ENCODE assay signal across 20 cellular contexts in genomic region chr10:128489324-128490247, GRCh38.
"Had no signal": no experiment of that assay in that cellular context is flagged by ENCODE, and none has a peak within 500 bp of the region (broad histone marks: within the 10 kb centered on the region; RNA-seq: fewer than 3 reads in every experiment).

No MANE protein-coding gene starts in this region.

- H3K36me3 ChIP-seq: esophagus squamous epithelium, gastroesophageal sphincter, ovary, right atrium auricular region, sigmoid colon, tibial nerve had no signal

- H3K4me2 ChIP-seq: hepatocyte had no signal

- H3K27ac ChIP-seq: esophagus squamous epithelium, gastroesophageal sphincter, hepatocyte, ovary, right atrium auricular region, sigmoid colon, skin epidermis, testis, tibial nerve had no signal

- H3K4me3 Mint-ChIP-seq: dendritic cell treated with granulocyte-macrophage colony-stimulating factor and Interleukin-4, amounts not matched to agents 40 ng/mL and 50 ng/mL, for 4 days; effector memory CD8-positive, alpha-beta T cell; naive B cell; nephron progenitor cell; stimulated activated naive B cell treated with anti-CD40 and anti-IgM and Interleukin-4, amounts not matched to agents 10 μg/mL and 1 μg/mL and 100 μg/mL, for 72 hours; stimulated activated naive CD8-positive, alpha-beta T cell treated with anti-CD3 and anti-CD28 coated beads, Interleukin-15, amount 100 ng/mL, for 72 hours had no signal

- H3K27me3 ChIP-seq: esophagus squamous epithelium, gastroesophageal sphincter, hepatocyte, ovary, right atrium auricular region, sigmoid colon, testis, tibial nerve had no signal

- H3K9me3 ChIP-seq: gastroesophageal sphincter, ovary, right atrium auricular region, testis had no signal

- H3K4me1 ChIP-seq: esophagus squamous epithelium, gastroesophageal sphincter, right atrium auricular region, sigmoid colon, testis, tibial nerve had no signal

- H3K4me1 Mint-ChIP-seq: naive B cell; stimulated activated naive B cell treated with anti-CD40 and anti-IgM and Interleukin-4, amounts not matched to agents 10 μg/mL and 1 μg/mL and 100 μg/mL, for 72 hours; stimulated activated naive CD8-positive, alpha-beta T cell treated with anti-CD3 and anti-CD28 coated beads, Interleukin-15, amount 100 ng/mL, for 72 hours had no signal

- H3K9me3 Mint-ChIP-seq: dendritic cell treated with granulocyte-macrophage colony-stimulating factor and Interleukin-4, amounts not matched to agents 40 ng/mL and 50 ng/mL, for 4 days; stimulated activated naive B cell treated with anti-CD40 and anti-IgM and Interleukin-4, amounts not matched to agents 10 μg/mL and 1 μg/mL and 100 μg/mL, for 72 hours; stimulated activated naive CD8-positive, alpha-beta T cell treated with anti-CD3 and anti-CD28 coated beads, Interleukin-15, amount 100 ng/mL, for 72 hours had no signal

- H3K36me3 Mint-ChIP-seq: naive B cell; stimulated activated naive B cell treated with anti-CD40 and anti-IgM and Interleukin-4, amounts not matched to agents 10 μg/mL and 1 μg/mL and 100 μg/mL, for 72 hours had no signal

- H3K4me3 ChIP-seq: esophagus squamous epithelium, gastroesophageal sphincter, hepatocyte, ovary, right atrium auricular region, sigmoid colon, skin epidermis, testis, tibial nerve had no signal

- DNase-seq: effector memory CD8-positive, alpha-beta T cell; esophagus squamous epithelium; foreskin fibroblast; left colon; mesendoderm; naive B cell; nephron progenitor cell; sigmoid colon; stimulated activated CD4-positive, alpha-beta T cell treated with anti-CD3 and anti-CD28 coated beads, Interleukin-2, amount 100 ng/mL, for 24 hours; stimulated activated CD4-positive, alpha-beta T cell treated with anti-CD3 and anti-CD28 coated beads, Interleukin-4, amount 100 ng/mL, for 4 hours; stimulated activated naive B cell treated with anti-CD40 and anti-IgM and Interleukin-4, amounts not matched to agents 10 μg/mL and 1 μg/mL and 100 μg/mL, for 72 hours; stimulated activated naive CD8-positive, alpha-beta T cell treated with anti-CD3 and anti-CD28 coated beads, Interleukin-15, amount 100 ng/mL, for 72 hours; testis had no signal

- H3K27ac Mint-ChIP-seq: dendritic cell treated with granulocyte-macrophage colony-stimulating factor and Interleukin-4, amounts not matched to agents 40 ng/mL and 50 ng/mL, for 4 days; effector memory CD8-positive, alpha-beta T cell; nephron progenitor cell; stimulated activated naive B cell treated with anti-CD40 and anti-IgM and Interleukin-4, amounts not matched to agents 10 μg/mL and 1 μg/mL and 100 μg/mL, for 72 hours had no signal

- H3K27me3 Mint-ChIP-seq: dendritic cell treated with granulocyte-macrophage colony-stimulating factor and Interleukin-4, amounts not matched to agents 40 ng/mL and 50 ng/mL, for 4 days; effector memory CD8-positive, alpha-beta T cell; stimulated activated naive B cell treated with anti-CD40 and anti-IgM and Interleukin-4, amounts not matched to agents 10 μg/mL and 1 μg/mL and 100 μg/mL, for 72 hours; stimulated activated naive CD8-positive, alpha-beta T cell treated with anti-CD3 and anti-CD28 coated beads, Interleukin-15, amount 100 ng/mL, for 72 hours had no signal

- ATAC-seq: effector memory CD8-positive, alpha-beta T cell; gastroesophageal sphincter; left colon; stimulated activated naive B cell treated with anti-CD40 and anti-IgM and Interleukin-4, amounts not matched to agents 10 μg/mL and 1 μg/mL and 100 μg/mL, for 72 hours; stimulated activated naive CD8-positive, alpha-beta T cell treated with anti-CD3 and anti-CD28 coated beads, Interleukin-15, amount 100 ng/mL, for 72 hours had no signal
